Comparison of ENCODE assay signal across 14 cellular contexts in the genomic region with DNA sequence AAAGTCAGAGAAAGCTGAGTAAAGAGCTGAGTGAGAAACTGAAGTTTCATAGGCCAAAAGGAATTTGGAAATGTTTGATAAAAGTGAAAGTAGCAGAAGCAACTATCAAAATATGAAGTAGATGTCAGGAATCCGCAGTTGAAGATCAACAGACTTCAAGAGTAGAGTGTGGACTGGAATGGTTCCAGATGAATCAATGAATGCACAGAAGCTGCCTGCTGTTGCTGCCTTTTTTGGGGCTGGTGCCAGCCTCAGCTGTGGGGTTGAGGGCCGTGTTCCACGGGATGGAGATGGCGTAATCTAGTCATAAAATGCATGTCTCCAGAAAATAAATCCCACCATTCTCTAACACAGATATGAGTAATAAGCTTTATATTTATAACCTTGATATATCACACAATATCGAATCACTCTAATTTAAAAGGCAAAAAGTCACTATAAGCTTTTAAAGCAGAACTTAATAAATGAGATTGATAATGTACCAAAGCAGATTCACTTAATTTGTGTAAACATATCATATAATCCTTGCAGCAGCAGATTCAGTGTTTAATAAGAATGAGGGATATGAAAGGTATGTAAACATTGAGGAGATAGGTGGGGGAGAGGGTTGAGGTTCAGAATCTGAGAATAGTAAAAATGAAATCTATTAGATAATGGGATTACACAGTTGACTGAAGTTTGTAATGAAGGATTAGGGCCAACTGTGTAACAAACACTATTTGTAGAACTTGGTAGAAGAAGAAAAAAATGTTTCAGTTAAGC.
A peak's percentile ranks its signal among the peaks of the same experiment; 100 is the strongest.
DNase-seq lines count a peak whose midpoint lies in the region; ATAC-seq, FAIRE-seq and TF ChIP-seq lines count a peak whose summit lies in the region.
"Had no signal": no experiment of that assay in that cellular context is flagged by ENCODE, and none has a peak within 500 bp of the region (broad histone marks: within the 10 kb centered on the region; RNA-seq: fewer than 3 reads in every experiment).

No MANE protein-coding gene starts in this region.

- H3K36me3 Mint-ChIP-seq in CD4-positive, alpha-beta T cell (ENCODE audit: low read depth), result no peaks in the 10 kb centered on the region
- H3K36me3 Mint-ChIP-seq: activated CD4-positive, alpha-beta memory T cell treated with anti-CD3 and anti-CD28 coated beads for 36 hours had no signal

- no peak for ATAC-seq in left ventricle myocardium superior
- no peak for ATAC-seq in CD4-positive, alpha-beta T cell (ENCODE audit: poor library complexity)
- ATAC-seq: psoas muscle had no signal

- no peak for FAIRE-seq in GM19239 (lab: Jason Lieb, UNC)

- H4K20me1 ChIP-seq in MM.1S (ENCODE audit: insufficient read depth, low read length), result no peaks in the 10 kb centered on the region

- no peak overlapping the region for H3K9ac ChIP-seq in MM.1S (ENCODE audit: low read length)

- no peaks in the 10 kb centered on the region for H3K27me3 Mint-ChIP-seq in CD4-positive, alpha-beta T cell
- H3K27me3 Mint-ChIP-seq: activated CD4-positive, alpha-beta memory T cell treated with anti-CD3 and anti-CD28 coated beads for 36 hours; B cell had no signal

- intact Hi-C loops in left ventricle myocardium superior (cut with micrococcal nuclease), result no loop called here
- intact Hi-C loops in left ventricle myocardium inferior (cut with micrococcal nuclease), result no loop called here
- intact Hi-C loops in CD4-positive, alpha-beta T cell (cut with DNase I, micrococcal nuclease), result no loop called here

- no peaks in the 10 kb centered on the region for H3K9me2 ChIP-seq in MM.1S (replicated peaks; ENCODE audit: insufficient read depth, low read length)

- no peaks in the 10 kb centered on the region for H3K4me1 Mint-ChIP-seq in CD4-positive, alpha-beta T cell (ENCODE audit: low read depth)
- H3K4me1 Mint-ChIP-seq: B cell had no signal

- H3K4me3 ChIP-seq in left ventricle myocardium inferior, result no peak overlapping the region
- no peak overlapping the region for H3K4me3 ChIP-seq in MM.1S (ENCODE audit: low read length)
- H3K4me3 ChIP-seq: psoas muscle, suprapubic skin had no signal

- no peak overlapping the region for H2AFZ ChIP-seq in MM.1S (ENCODE audit: low read length)

- peaks cover 3% of the 10 kb centered on the region for H3K9me3 Mint-ChIP-seq in CD4-positive, alpha-beta T cell

- H3K4me3 Mint-ChIP-seq in CD4-positive, alpha-beta T cell, result no peak overlapping the region
- H3K4me3 Mint-ChIP-seq: activated CD4-positive, alpha-beta memory T cell treated with anti-CD3 and anti-CD28 coated beads for 36 hours; B cell had no signal

- POLR2A ChIA-PET in CD4-positive, alpha-beta T cell (lab: Charles Lee), result interaction anchor here (0.6 kb wide), 1 partner anchor 375 kb away, joined by 3 read pairs; no protein-coding TSS in a partner anchor

- H3K79me2 ChIP-seq in MM.1S (ENCODE audit: low read length), result no peaks in the 10 kb centered on the region

- no peaks in the 10 kb centered on the region for H3F3A ChIP-seq in MM.1S (ENCODE audit: insufficient read depth, low read length)

- no peak overlapping the region for H3K27ac Mint-ChIP-seq in CD4-positive, alpha-beta T cell
- H3K27ac Mint-ChIP-seq: activated CD4-positive, alpha-beta memory T cell treated with anti-CD3 and anti-CD28 coated beads for 36 hours; B cell had no signal

- H3K27me3 ChIP-seq in left ventricle myocardium inferior (ENCODE audit: low read depth), result no peaks in the 10 kb centered on the region
- H3K27me3 ChIP-seq in MM.1S (replicated peaks; ENCODE audit: insufficient read depth, low read length), result no peaks in the 10 kb centered on the region
- H3K27me3 ChIP-seq in CD4-positive, alpha-beta T cell (ENCODE audit: control insufficient read depth, insufficient read depth, low read length), result no peaks in the 10 kb centered on the region
- H3K27me3 ChIP-seq: suprapubic skin had no signal

- H3K36me3 ChIP-seq in left ventricle myocardium inferior (no peaks in the 10 kb centered on the region), MM.1S (replicated peaks; ENCODE audit: insufficient read depth, low read length) (no peaks in the 10 kb centered on the region)
- H3K36me3 ChIP-seq: suprapubic skin had no signal

- no peak for TF ChIP-seq CTCF in left ventricle myocardium inferior (IDR thresholded peaks at IDR 0.05; ENCODE audit: borderline replicate concordance)
- no peak for TF ChIP-seq CTCF in MM.1S (IDR thresholded peaks at IDR 0.05; ENCODE audit: low read length)
- no peak for TF ChIP-seq CTCF in CD4-positive, alpha-beta T cell (IDR thresholded peaks at IDR 0.05)

- H3K9me3 ChIP-seq in left ventricle myocardium inferior (replicated peaks) (no peaks in the 10 kb centered on the region), MM.1S (replicated peaks; ENCODE audit: insufficient read depth, low read length) (no peaks in the 10 kb centered on the region)
- no peaks in the 10 kb centered on the region for H3K9me3 ChIP-seq in CD4-positive, alpha-beta T cell (ENCODE audit: control insufficient read depth, low read length)
- H3K9me3 ChIP-seq: psoas muscle, suprapubic skin had no signal

- no peaks in the 10 kb centered on the region for H3K4me1 ChIP-seq in left ventricle myocardium inferior
- H3K4me1 ChIP-seq in MM.1S (ENCODE audit: low read length), result no peaks in the 10 kb centered on the region
- H3K4me1 ChIP-seq: psoas muscle, suprapubic skin had no signal

- DNase-seq in left ventricle myocardium superior, result peak; percentile 33
- no peak for DNase-seq in left ventricle myocardium inferior
- peak; percentile 3 for DNase-seq in UCSD-AML1 (lab: John Stamatoyannopoulos, UW; ENCODE audit: unreplicated experiment)
- DNase-seq in hepatic stellate cell (ENCODE audit: low spot score), result peak; percentile 7
- DNase-seq in MM.1S, result no peak
- no peak for DNase-seq in GM19239 (ENCODE audit: insufficient read length, low spot score)
- DNase-seq in NCI-H748 treated with DMSO at 0.1 percent for 48 hours (lab: John Stamatoyannopoulos, UW), result no peak
- DNase-seq in CD4-positive, alpha-beta T cell, result no peak
- DNase-seq: activated CD4-positive, alpha-beta memory T cell treated with anti-CD3 and anti-CD28 coated beads for 36 hours; activated naive CD4-positive, alpha-beta T cell treated with Interleukin-2 at 50 U/mL for 16 hours; NCI-H1417; psoas muscle had no signal

- no peak overlapping the region for H3K27ac ChIP-seq in left ventricle myocardium inferior (replicated peaks)
- no peak overlapping the region for H3K27ac ChIP-seq in MM.1S (ENCODE audit: low read length)
- no peak overlapping the region for H3K27ac ChIP-seq in CD4-positive, alpha-beta T cell (ENCODE audit: low read depth, low read length)
- H3K27ac ChIP-seq: psoas muscle, suprapubic skin had no signal

- CTCF ChIA-PET in CD4-positive, alpha-beta T cell (lab: Charles Lee), result no interaction called here

- H3K4me2 ChIP-seq in MM.1S (ENCODE audit: low read depth, low read length), result no peak overlapping the region

Comparison
In these comparisons a context has a peak if more than half of its experiments do, and no peak if none do; other contexts are left out.
1. DNase-seq: peak in left ventricle myocardium superior (single experiment), UCSD-AML1 (single experiment) and hepatic stellate cell (single experiment); none in left ventricle myocardium inferior (single experiment), MM.1S (single experiment), GM19239 (single experiment), NCI-H748 treated with DMSO at 0.1 percent for 48 hours (single experiment) and CD4-positive, alpha-beta T cell (0 of 10).